Comparison of ENCODE assay signal across 5 cellular contexts in the genomic region with DNA sequence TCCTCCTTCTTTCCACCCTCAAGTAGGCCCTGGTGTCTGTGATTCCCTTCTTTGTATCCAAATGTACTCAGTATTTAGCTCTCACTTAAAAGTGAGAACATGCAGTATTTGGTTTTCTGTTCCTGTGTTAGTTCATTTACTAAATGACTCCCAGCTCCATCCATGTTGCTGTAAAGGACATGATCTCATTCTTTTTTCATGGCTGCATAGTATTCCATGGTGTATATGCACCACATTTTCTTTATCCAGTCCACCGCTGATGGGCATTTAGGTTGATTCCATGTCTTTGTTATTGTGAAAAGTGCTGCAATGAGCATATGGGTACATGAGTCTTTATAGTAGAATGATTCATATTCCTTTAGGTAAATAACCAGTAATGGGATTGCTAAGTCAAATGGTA.
DNase-seq lines count a peak whose midpoint lies in the region; ATAC-seq, FAIRE-seq and TF ChIP-seq lines count a peak whose summit lies in the region.
"Not testable (repeated sequence)": the region's sequence is repeated elsewhere in the genome, so short reads cannot be mapped to it uniquely, and the experiment has no call there.

No MANE protein-coding gene starts in this region.

- not testable (repeated sequence) for TF ChIP-seq EP300 in K562 (IDR thresholded peaks at IDR 0.05; ENCODE audit: low read length)

- H3K27me3 Mint-ChIP-seq in WTC11 (ENCODE audit: low read depth); endodermal cell (ENCODE audit: insufficient read depth): not testable (repeated sequence)

- not testable (repeated sequence) for H3K36me3 Mint-ChIP-seq in WTC11; endodermal cell (ENCODE audit: low read depth)

- not testable (repeated sequence) for H3K56ac ChIP-seq in IMR-90 (ENCODE audit: extremely low read depth, insufficient read depth, low read length)

- peaks cover 9 to 34% of the 10 kb centered on the region in 2 experiments; a peak in 3 of 4 replicates for H3K79me1 ChIP-seq in IMR-90 (ENCODE audit: low read depth in 1 of 2, low read length in 2 of 2)

- not testable (repeated sequence) for H4K8ac ChIP-seq in IMR-90 (ENCODE audit: low read depth in 2 of 2, low read length in 2 of 2)

- not testable (repeated sequence) for H2BK15ac ChIP-seq in IMR-90 (ENCODE audit: low read depth, low read length)

- not testable (repeated sequence) for H3K4ac ChIP-seq in IMR-90 (ENCODE audit: low read depth, low read length)

- H3K4me1 ChIP-seq in IMR-90 (ENCODE audit: control insufficient read depth, insufficient read depth, low read length); K562 (replicated peaks in 1 of 2; ENCODE audit: control insufficient read depth in 2 of 2, insufficient read depth in 2 of 2, low read length in 2 of 2); endodermal cell (ENCODE audit: control insufficient read depth, insufficient read depth, low read length): not testable (repeated sequence)

- not testable (repeated sequence) for H3K23ac ChIP-seq in IMR-90 (ENCODE audit: low read depth, low read length)

- not testable (repeated sequence) for H2AFZ ChIP-seq in IMR-90 (replicated peaks; ENCODE audit: low read length, poor library complexity); K562 (ENCODE audit: low read depth, low read length)

- H3K14ac ChIP-seq in IMR-90 (replicated peaks; ENCODE audit: low read depth, low read length), result not testable (repeated sequence)

- H4K5ac ChIP-seq in IMR-90 (ENCODE audit: low read depth, low read length), result not testable (repeated sequence)

- H3K27ac Mint-ChIP-seq in WTC11, endodermal cell: not testable (repeated sequence)

- not testable (repeated sequence) for H4K91ac ChIP-seq in IMR-90 (ENCODE audit: insufficient read depth, low read depth, low read length)

- not testable (repeated sequence) for H2AK9ac ChIP-seq in IMR-90 (replicated peaks; ENCODE audit: low read depth, low read length, poor library complexity)

- not testable (repeated sequence) for TF ChIP-seq POLR2A in IMR-90 (IDR thresholded peaks at IDR 0.05; ENCODE audit: low read depth, low read length); K562 (conservative IDR thresholded peaks at IDR 0.05)

- not testable (repeated sequence) for H3K9me1 ChIP-seq in IMR-90 (ENCODE audit: insufficient read depth, low read length); K562 (ENCODE audit: control insufficient read depth, insufficient read depth, low read length)

- TF ChIP-seq CTCF in IMR-90 (conservative IDR thresholded peaks at IDR 0.05; ENCODE audit: low read depth, low read length); WTC11 (IDR thresholded peaks at IDR 0.05); K562 (IDR thresholded peaks at IDR 0.05 in 2 of 3, conservative IDR thresholded peaks at IDR 0.05 in 1 of 3; ENCODE audit: insufficient read depth in 2 of 3, low read depth in 1 of 3, low read length in 3 of 3); endodermal cell (conservative IDR thresholded peaks at IDR 0.05); fibroblast of mammary gland (conservative IDR thresholded peaks at IDR 0.05; ENCODE audit: control insufficient read depth, insufficient read depth, low read depth, low read length): not testable (repeated sequence)

- dilution Hi-C loops in IMR-90 (cut with HindIII; ENCODE audit: low sequenced_read_pairs, unreplicated experiment), result not testable (repeated sequence)

- WGBS in IMR-90 (ENCODE audit: extremely low coverage in 2 of 2, insufficient read length in 1 of 2), 2 experiments, result no CpG with 5 or more reads among the region's 1 CpG
- 100% methylated on average over 1 of the region's 1 CpG for WGBS in K562 (ENCODE audit: insufficient coverage, low coverage, missing lambda C conversion rate)
- WGBS in endodermal cell (ENCODE audit: insufficient coverage in 1 of 2, insufficient read length in 1 of 2), 2 experiments, result 93% methylated on average over 1 of the region's 1 CpG; no CpG with 5 or more reads in 1 of the 2 experiments

- not testable (repeated sequence) for H3K36me3 ChIP-seq in IMR-90 (ENCODE audit: control insufficient read depth, insufficient read depth, low read length); endodermal cell (ENCODE audit: control insufficient read depth, insufficient read depth, low read length)
- H3K36me3 ChIP-seq in K562 (ENCODE audit: control insufficient read depth, insufficient read depth, low read length), result peaks cover 13% of the 10 kb centered on the region; the same call in 1 of the 3 replicates

- CTCF ChIA-PET in IMR-90 (lab: Yijun Ruan, JAX); WTC11 (lab: Charles Lee); K562 (lab: Yijun Ruan, JAX; ENCODE audit: low intra/inter-chr PET ratio): not testable (repeated sequence)

- not testable (repeated sequence) for FAIRE-seq in K562 (lab: Jason Lieb, UNC)

- not testable (repeated sequence) for H3K4me3 Mint-ChIP-seq in WTC11, endodermal cell

- TF ChIP-seq RAD21 in IMR-90 (IDR thresholded peaks at IDR 0.05; ENCODE audit: low read length); K562 (CRISPR knock-in tag; conservative IDR thresholded peaks at IDR 0.05 in 1 of 2, IDR thresholded peaks at IDR 0.05 in 1 of 2): not testable (repeated sequence)

- not testable (repeated sequence) for H3K9ac ChIP-seq in IMR-90 (ENCODE audit: low read depth, low read length); K562 (ENCODE audit: insufficient read depth in 1 of 2, low read depth in 2 of 2, low read length in 2 of 2); endodermal cell (ENCODE audit: extremely low read depth, low read length, poor library complexity, severe bottlenecking)

- H3K27ac ChIP-seq in IMR-90 (ENCODE audit: insufficient read depth, low read length); K562 (ENCODE audit: extremely low read depth, low read depth, low read length); endodermal cell (ENCODE audit: low read depth, low read length): not testable (repeated sequence)

- not testable (repeated sequence) for H3K4me3 ChIP-seq in IMR-90 (ENCODE audit: insufficient read depth, low read depth, low read length); K562; fibroblast of mammary gland (ENCODE audit: control insufficient read depth, low read depth, low read length)
- peak overlapping the region; percentile 8 for H3K4me3 ChIP-seq in endodermal cell (ENCODE audit: low read length)

- not testable (repeated sequence) for H2BK20ac ChIP-seq in IMR-90 (ENCODE audit: low read depth, low read length)

- H3K4me2 ChIP-seq in IMR-90 (ENCODE audit: low read depth, low read length); K562 (ENCODE audit: insufficient read depth, low read length): not testable (repeated sequence)

- not testable (repeated sequence) for H2BK5ac ChIP-seq in IMR-90 (ENCODE audit: low read depth, low read length, poor library complexity, severe bottlenecking)

- POLR2A ChIA-PET in IMR-90 (lab: Charles Lee; ENCODE audit: unreplicated experiment); WTC11 (lab: Charles Lee); K562 (lab: Yijun Ruan, JAX): not testable (repeated sequence)

- in situ Hi-C loops in IMR-90 (cut with MboI; ENCODE audit: low sequenced_read_pairs); K562 (cut with MboI): not testable (repeated sequence)

- not testable (repeated sequence) for H2AK5ac ChIP-seq in IMR-90 (ENCODE audit: low read depth, low read length)

- peak; percentile 34 for DNase-seq in IMR-90
- DNase-seq in WTC11 (ENCODE audit: low spot score); K562 (ENCODE audit: extremely low read depth in 1 of 4, low spot score in 3 of 4); endodermal cell: not testable (repeated sequence)
- DNase-seq in fibroblast of mammary gland (ENCODE audit: low read depth), result peak; percentile 9

- not testable (repeated sequence) for H2BK120ac ChIP-seq in IMR-90 (ENCODE audit: low read depth, low read length)

- H3K9me3 ChIP-seq in IMR-90 (ENCODE audit: control insufficient read depth, insufficient read depth, low read length); K562 (replicated peaks; ENCODE audit: control insufficient read depth, insufficient read depth, low read depth, low read length); endodermal cell (ENCODE audit: control insufficient read depth, low read length): not testable (repeated sequence)

- BruUV-seq in IMR-90 (replicated peaks; lab: Mats Ljungman, UMichigan); K562 (replicated peaks; lab: Mats Ljungman, UMichigan): not testable (repeated sequence)

- not testable (repeated sequence) for ATAC-seq in IMR-90 (ENCODE audit: low read depth); WTC11; K562

- H3K27me3 ChIP-seq in IMR-90 (ENCODE audit: control insufficient read depth, insufficient read depth, low read length); K562 (ENCODE audit: control insufficient read depth in 2 of 2, insufficient read depth in 2 of 2, low read length in 2 of 2); endodermal cell (ENCODE audit: control insufficient read depth, insufficient read depth, low read length, poor library complexity, severe bottlenecking): not testable (repeated sequence)

- peaks cover 10% of the 10 kb centered on the region for H3K9me3 Mint-ChIP-seq in WTC11
- H3K9me3 Mint-ChIP-seq in endodermal cell, result not testable (repeated sequence)

- H3K79me2 ChIP-seq in K562 (ENCODE audit: control insufficient read depth, insufficient read depth, low read length), result not testable (repeated sequence)

- not testable (repeated sequence) for H4K20me1 ChIP-seq in IMR-90 (ENCODE audit: insufficient read depth, low read length); K562 (replicated peaks; ENCODE audit: control insufficient read depth, insufficient read depth, low read length)

- H3K4me1 Mint-ChIP-seq in WTC11, endodermal cell: not testable (repeated sequence)

- intact Hi-C loops in IMR-90 (cut with micrococcal nuclease); K562 (cut with micrococcal nuclease): not testable (repeated sequence)

- not testable (repeated sequence) for H3K18ac ChIP-seq in IMR-90 (ENCODE audit: low read depth, low read length)

TF ChIP-seq in WTC11, 78 proteins besides CTCF, POLR2A, EP300 and RAD21:
- peak; percentile 55; the same call in 1 of the 2 replicates for TF ChIP-seq GTF2I (CRISPR knock-in tag; conservative IDR thresholded peaks at IDR 0.05)

TF ChIP-seq in K562, 482 proteins besides CTCF, POLR2A, EP300 and RAD21 (continues in another document):
- TF ChIP-seq RBM25 (IDR thresholded peaks at IDR 0.05; ENCODE audit: low read depth, low read length, severe bottlenecking), result peak; percentile 61
